ENCODE assay signal across 7 cellular contexts in the genomic region with DNA sequence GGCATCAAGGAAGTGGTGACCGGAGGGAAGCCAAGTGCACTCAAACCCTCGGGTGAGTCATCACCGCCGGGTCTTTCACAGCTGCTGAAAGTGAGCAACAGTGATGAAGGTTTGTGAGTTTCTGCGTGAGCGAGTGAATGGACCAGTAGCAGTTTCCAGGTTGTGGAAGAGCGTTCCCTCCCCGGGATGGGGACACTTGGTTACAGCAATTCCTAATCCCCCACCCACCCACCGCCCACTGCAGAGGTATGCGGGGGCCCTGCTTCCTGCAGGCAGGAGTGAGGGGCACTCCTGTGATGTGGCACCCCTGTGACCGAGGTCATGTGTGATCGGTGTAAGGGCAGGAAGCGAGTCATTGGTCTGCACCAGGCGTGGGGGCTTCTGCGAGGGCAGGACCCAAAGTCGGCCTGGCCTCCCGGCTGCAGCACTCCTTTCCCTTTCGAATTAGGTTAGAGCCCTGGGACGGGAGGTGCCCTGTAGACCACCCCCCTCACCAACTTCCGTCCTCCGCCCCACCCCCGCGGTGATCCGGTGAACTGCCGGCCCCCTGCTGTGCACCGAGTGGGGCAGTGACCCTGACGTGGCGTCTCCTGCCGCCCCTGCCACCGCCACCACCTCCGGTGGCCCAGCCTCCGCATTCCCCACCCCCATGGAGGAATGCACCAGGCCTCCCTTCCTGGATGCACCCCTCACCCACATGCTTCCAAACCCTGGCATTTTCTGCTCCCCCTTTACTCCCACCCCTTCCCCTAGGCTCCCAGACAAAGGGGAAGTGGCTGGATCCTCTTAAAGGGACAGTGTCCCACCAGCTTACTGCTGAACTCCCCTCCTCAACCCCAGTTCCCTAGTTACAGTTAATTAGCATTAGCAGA. TPM values are rescaled to one million over a fixed set of nuclear protein-coding genes. Genes with fewer than 3 reads are reported as not detected.
DNase-seq lines count a peak whose midpoint lies in the region; ATAC-seq and TF ChIP-seq lines count a peak whose summit lies in the region.

No MANE protein-coding gene starts in this region.

- H3K36me3 Mint-ChIP-seq in activated T-helper 2 cell treated with anti-CD3 and anti-CD28 coated beads, Interferon-gamma antibody, Interleukin-2, Interleukin-4, amounts not matched to agents 10 μg/mL and 5 μg/mL and 100 μg/mL, durations not matched to agents 14 hours and 24 hours and 36 hours (ENCODE audit: low read depth), result peaks cover 22% of the 10 kb centered on the region

- H3K4me3 Mint-ChIP-seq in activated T-helper 2 cell treated with anti-CD3 and anti-CD28 coated beads, Interferon-gamma antibody, Interleukin-2, Interleukin-4, amounts not matched to agents 10 μg/mL and 5 μg/mL and 100 μg/mL, durations not matched to agents 14 hours and 24 hours and 36 hours (ENCODE audit: low read depth), result peak overlapping the region; percentile 81

- peak overlapping the region; percentile 96 for H3K27ac Mint-ChIP-seq in activated T-helper 2 cell treated with anti-CD3 and anti-CD28 coated beads, Interferon-gamma antibody, Interleukin-2, Interleukin-4, amounts not matched to agents 10 μg/mL and 5 μg/mL and 100 μg/mL, durations not matched to agents 14 hours and 24 hours and 36 hours

- TF ChIP-seq CTCF in Peyer's patch (IDR thresholded peaks at IDR 0.05), result peak in 1 of 6 experiments; percentile 9
- no peak for TF ChIP-seq CTCF in suprapubic skin (IDR thresholded peaks at IDR 0.05)

- H3K9me3 Mint-ChIP-seq in activated T-helper 2 cell treated with anti-CD3 and anti-CD28 coated beads, Interferon-gamma antibody, Interleukin-2, Interleukin-4, amounts not matched to agents 10 μg/mL and 5 μg/mL and 100 μg/mL, durations not matched to agents 14 hours and 24 hours and 36 hours, result no peaks in the 10 kb centered on the region

- peak; percentile 57 for TF ChIP-seq POLR2A in GM18505 (IDR thresholded peaks at IDR 0.05; ENCODE audit: borderline replicate concordance, extremely low read depth, insufficient read depth, insufficient read length)
- no peak for TF ChIP-seq POLR2A in Peyer's patch (IDR thresholded peaks at IDR 0.05)
- TF ChIP-seq POLR2A in suprapubic skin (IDR thresholded peaks at IDR 0.05), result no peak

- 24% methylated on average over 14 of the region's 32 CpGs for WGBS in suprapubic skin

- ATAC-seq in GM18505 (IDR thresholded peaks at IDR 0.05; ENCODE audit: unreplicated experiment), result peak; percentile 51
- ATAC-seq in HG02938 (IDR thresholded peaks at IDR 0.05; ENCODE audit: unreplicated experiment), result peak; percentile 61

- H3K4me1 Mint-ChIP-seq in activated T-helper 2 cell treated with anti-CD3 and anti-CD28 coated beads, Interferon-gamma antibody, Interleukin-2, Interleukin-4, amounts not matched to agents 10 μg/mL and 5 μg/mL and 100 μg/mL, durations not matched to agents 14 hours and 24 hours and 36 hours (ENCODE audit: low read depth), result peaks cover 15% of the 10 kb centered on the region

- H3K27me3 Mint-ChIP-seq in activated T-helper 2 cell treated with anti-CD3 and anti-CD28 coated beads, Interferon-gamma antibody, Interleukin-2, Interleukin-4, amounts not matched to agents 10 μg/mL and 5 μg/mL and 100 μg/mL, durations not matched to agents 14 hours and 24 hours and 36 hours (ENCODE audit: low read depth), result no peaks in the 10 kb centered on the region

- no peak for TF ChIP-seq EP300 in suprapubic skin (IDR thresholded peaks at IDR 0.05)

- H3K27me3 ChIP-seq in Peyer's patch (no peaks in the 10 kb centered on the region), suprapubic skin (no peaks in the 10 kb centered on the region)

- H3K36me3 ChIP-seq in Peyer's patch, result no peaks in the 10 kb centered on the region
- peaks cover 16% of the 10 kb centered on the region for H3K36me3 ChIP-seq in suprapubic skin

- intact Hi-C loops in activated T-helper 2 cell treated with anti-CD3 and anti-CD28 coated beads, Interferon-gamma antibody, Interleukin-2, Interleukin-4, amounts not matched to agents 10 μg/mL and 5 μg/mL and 100 μg/mL, durations not matched to agents 14 hours and 24 hours and 36 hours (cut with micrococcal nuclease), result loop anchor here (1.0 kb wide), 1 partner anchor 10 kb away; no protein-coding TSS in a partner anchor

- H3K27ac ChIP-seq in Peyer's patch, result peak overlapping the region; percentile 71 to 91 (median 82)
- peak overlapping the region; percentile 75 for H3K27ac ChIP-seq in suprapubic skin

- DNase-seq in Peyer's patch (peak; percentile 63 to 91 (median 74)), foreskin melanocyte (peak; percentile 75), occipital lobe (lab: John Stamatoyannopoulos, UW) (peak; percentile 58), suprapubic skin (ENCODE audit: low spot score in 2 of 2) (peak; percentile 91 to 94)
- peak; percentile 65 for DNase-seq in activated T-helper 2 cell treated with anti-CD3 and anti-CD28 coated beads, Interferon-gamma antibody, Interleukin-2, Interleukin-4, amounts not matched to agents 10 μg/mL and 5 μg/mL and 100 μg/mL, durations not matched to agents 14 hours and 24 hours and 36 hours (ENCODE audit: low spot score)

- peaks cover 0 to 31% (median 13%) of the 10 kb centered on the region in 4 donors for H3K4me1 ChIP-seq in Peyer's patch
- peaks cover 43% of the 10 kb centered on the region for H3K4me1 ChIP-seq in suprapubic skin

- H3K4me3 ChIP-seq in Peyer's patch (peak overlapping the region; percentile 41 to 55 (median 51)), suprapubic skin (peak overlapping the region; percentile 50)

- H3K9me3 ChIP-seq in Peyer's patch (no peaks in the 10 kb centered on the region), suprapubic skin (no peaks in the 10 kb centered on the region)

RNA-seq across cellular contexts. Expression of a gene that starts 10.9 kb away (rescaled TPM):
- total RNA-seq in Peyer's patch (10 to 100 TPM in 2 of 4 donors, 1 to 10 TPM in 2; 3.7 to 38.0 (median 11.7) TPM), occipital lobe (14.5 TPM), suprapubic skin (10 to 100 TPM; 12.8 to 21.5 (median 17.2) TPM)
- 29.6 and 34.4 TPM in 2 replicates for total RNA-seq in activated T-helper 2 cell treated with anti-CD3 and anti-CD28 coated beads, Interferon-gamma antibody, Interleukin-2, Interleukin-4, amounts not matched to agents 10 μg/mL and 5 μg/mL and 100 μg/mL, durations not matched to agents 14 hours and 24 hours and 36 hours

Comparison
In these comparisons a context has a peak if more than half of its experiments do, and no peak if none do; other contexts are left out.
1. Peak in every context shown above with its lines: DNase-seq, ATAC-seq, H3K4me3 ChIP-seq and H3K27ac ChIP-seq.